14 cellular contexts compared by ENCODE assay signal in genomic region chr4:118941799-118942198, GRCh38. TPM values are rescaled to one million over a fixed set of nuclear protein-coding genes. Genes with fewer than 3 reads are reported as not detected.
DNase-seq lines count a peak whose midpoint lies in the region; ATAC-seq and TF ChIP-seq lines count a peak whose summit lies in the region.
"Had no signal": no experiment of that assay in that cellular context is flagged by ENCODE, and none has a peak within 500 bp of the region (broad histone marks: within the 10 kb centered on the region; RNA-seq: fewer than 3 reads in every experiment).

No MANE protein-coding gene starts in this region.

- no peak for TF ChIP-seq POLR2A in uterus (IDR thresholded peaks at IDR 0.05)

- H3K4me1 ChIP-seq in right cardiac atrium (ENCODE audit: control insufficient read depth, insufficient read depth, low read length), result peaks cover 7% of the 10 kb centered on the region
- H3K4me1 ChIP-seq in uterus, result peaks cover 5 to 13% of the 10 kb centered on the region in 2 donors
- H3K4me1 ChIP-seq: foreskin keratinocyte had no signal

- DNase-seq in SIG-M5 treated with dmso at 0.1 percent for 504 hours (lab: John Stamatoyannopoulos, UW; ENCODE audit: unreplicated experiment) (peak; percentile 70), SIG-M5 (lab: John Stamatoyannopoulos, UW) (no peak), right cardiac atrium (peak in 1 of 3 donors; percentile 42), uterus (no peak), amygdala (lab: John Stamatoyannopoulos, UW) (no peak)
- no peak for DNase-seq in activated CD8-positive, alpha-beta memory T cell treated with anti-CD3 and anti-CD28 coated beads, Interleukin-2, amount 50 U/mL, for 48 hours
- DNase-seq: activated CD4-positive, alpha-beta T cell treated with anti-CD3 and anti-CD28 coated beads for 1 hour; activated gamma-delta T cell; cerebellar nuclear complex; foreskin keratinocyte; NCI-H82; stimulated activated CD4-positive, alpha-beta T cell treated with anti-CD3 and anti-CD28 coated beads, Interleukin-4, amount 100 ng/mL, for 1 hour had no signal

- peak; percentile 46 to 57 for ATAC-seq in right cardiac atrium
- no peak for ATAC-seq in HG03039 (IDR thresholded peaks at IDR 0.05; ENCODE audit: unreplicated experiment)

- peak overlapping the region; percentile 44 for H3K27ac ChIP-seq in VCaP
- peak overlapping the region; percentile 2 for H3K27ac ChIP-seq in right cardiac atrium (ENCODE audit: low read length)
- peak overlapping the region; percentile 65 to 75 for H3K27ac ChIP-seq in uterus
- H3K27ac ChIP-seq: foreskin keratinocyte had no signal

- H3K9me3 ChIP-seq in right cardiac atrium (ENCODE audit: control insufficient read depth, low read length) (no peaks in the 10 kb centered on the region), uterus (no peaks in the 10 kb centered on the region)

- H3K36me3 ChIP-seq in uterus, result no peaks in the 10 kb centered on the region

- 38% methylated on average over 6 of the region's 6 CpGs for WGBS in right cardiac atrium

- intact Hi-C loops in right cardiac atrium (cut with DNase I), result no loop called here
- intact Hi-C loops in uterus (cut with DNase I; ENCODE audit: low total_unique reads), result no loop called here

- H3K27me3 ChIP-seq in right cardiac atrium (ENCODE audit: control insufficient read depth, insufficient read depth), result no peaks in the 10 kb centered on the region
- no peaks in the 10 kb centered on the region for H3K27me3 ChIP-seq in uterus
- H3K27me3 ChIP-seq: foreskin keratinocyte had no signal

- TF ChIP-seq CTCF in VCaP (conservative IDR thresholded peaks at IDR 0.05) (no peak), uterus (IDR thresholded peaks at IDR 0.05) (no peak)

- H3K4me3 ChIP-seq in right cardiac atrium (ENCODE audit: low read length), result no peak overlapping the region
- no peak overlapping the region for H3K4me3 ChIP-seq in uterus

RNA-seq across cellular contexts. Expression of gene SYNPO2, which starts 53.1 kb away (rescaled TPM):
- 100 to 1,000 TPM; 111 to 134 (median 118) TPM for total RNA-seq in right cardiac atrium
- 29.6 TPM for polyA plus RNA-seq in right cardiac atrium
- 100 to 1,000 TPM; 144 to 400 (median 228) TPM for total RNA-seq in uterus

Comparison
In these comparisons a context has a peak if more than half of its experiments do, and no peak if none do; other contexts are left out.
1. H3K27ac ChIP-seq: peak in every context shown above with its lines; median percentile 70 in uterus; 44 in VCaP; 2 in right cardiac atrium.